8 cellular contexts compared by ENCODE assay signal in the genomic region with DNA sequence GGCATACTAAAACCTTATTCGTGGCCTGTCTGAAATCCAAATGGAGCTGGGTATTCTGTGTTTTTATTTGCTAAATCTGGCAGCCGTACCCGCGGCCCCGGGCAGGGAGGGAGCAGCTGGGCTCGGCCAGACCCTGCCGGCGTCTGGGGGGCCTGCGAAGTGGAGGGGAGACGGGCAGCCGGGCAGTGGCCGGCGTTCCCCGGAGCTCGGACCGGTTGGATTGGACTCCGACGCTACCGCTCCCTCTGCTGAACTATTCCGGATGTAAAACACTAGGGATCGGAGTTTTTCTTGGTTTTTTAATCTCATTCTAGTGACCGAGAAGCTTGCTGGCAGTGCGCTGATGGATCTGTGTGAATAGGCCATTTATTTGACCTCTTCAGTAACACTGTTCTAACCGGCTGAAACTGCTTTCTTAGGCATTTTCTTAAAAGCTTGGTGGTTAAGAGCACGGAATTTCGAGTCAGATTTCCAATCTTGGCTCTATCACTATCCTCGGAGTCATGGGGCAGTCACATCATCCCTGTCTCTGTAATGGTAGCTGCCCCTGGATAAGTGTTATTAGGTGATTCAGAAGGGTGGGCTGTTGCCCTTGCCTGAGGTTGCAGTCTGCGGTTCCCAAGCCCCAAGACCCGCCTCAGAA. TPM values are rescaled to one million over a fixed set of nuclear protein-coding genes. Genes with fewer than 3 reads are reported as not detected.
A peak's percentile ranks its signal among the peaks of the same experiment; 100 is the strongest.
DNase-seq lines count a peak whose midpoint lies in the region; ATAC-seq and TF ChIP-seq lines count a peak whose summit lies in the region.

No MANE protein-coding gene starts in this region.

- H3K4me1 ChIP-seq in CD8-positive, alpha-beta T cell (ENCODE audit: insufficient read depth, low read length): peaks cover 48% of the 10 kb centered on the region
- peaks cover 11% of the 10 kb centered on the region for H3K4me1 ChIP-seq in HAP-1
- H3K4me1 ChIP-seq in mucosa of stomach (ENCODE audit: control insufficient read depth, insufficient read depth, low read length): peaks cover 24% of the 10 kb centered on the region

- CTCF ChIA-PET in CD8-positive, alpha-beta T cell (lab: Charles Lee): interaction anchor here (0.7 kb wide), 1 partner anchor 196 kb away, joined by 3 read pairs; no protein-coding TSS in a partner anchor

- no peaks in the 10 kb centered on the region for H3K27me3 Mint-ChIP-seq in CD8-positive, alpha-beta T cell (ENCODE audit: low read depth)

- H3K36me3 ChIP-seq in CD8-positive, alpha-beta T cell (ENCODE audit: insufficient read depth, low read length): peaks cover 14% of the 10 kb centered on the region
- peaks cover 47% of the 10 kb centered on the region for H3K36me3 ChIP-seq in HAP-1 (replicated peaks)
- peaks cover 6% of the 10 kb centered on the region for H3K36me3 ChIP-seq in mucosa of stomach (ENCODE audit: control insufficient read depth, insufficient read depth, low read length)

- DNase-seq in CD8-positive, alpha-beta T cell: peak in 1 of 7 experiments; percentile 30
- DNase-seq in HAP-1 (ENCODE audit: low spot score in 2 of 2) (no peak), SK-N-DZ (ENCODE audit: low spot score) (peak; percentile 5), epithelial cell of esophagus (ENCODE audit: low read depth) (peak; percentile 20), NCI-H1694 (lab: John Stamatoyannopoulos, UW) (no peak), LoVo (ENCODE audit: low spot score) (no peak)

- intact Hi-C loops in CD8-positive, alpha-beta T cell (cut with DNase I, micrococcal nuclease): loop anchor here (1.0 to 10.0 kb wide), 11 partner anchors 7 to 878 kb away; a partner anchor contains a TSS

- H3K4me3 Mint-ChIP-seq in CD8-positive, alpha-beta T cell: peak overlapping the region; percentile 89

- in situ Hi-C loops in HAP-1 (cut with MboI; ENCODE audit: low sequenced_read_pairs): no loop called here

- POLR2A ChIA-PET in CD8-positive, alpha-beta T cell (lab: Charles Lee): interaction anchor here (0.6 to 2.1 kb wide), 8 partner anchors 8 to 163 kb away, joined by 3 to 12 read pairs (median 3); no protein-coding TSS in a partner anchor

- TF ChIP-seq CTCF in CD8-positive, alpha-beta T cell (IDR thresholded peaks at IDR 0.05): no peak
- TF ChIP-seq CTCF in epithelial cell of esophagus (IDR thresholded peaks at IDR 0.05; ENCODE audit: insufficient read depth, low read depth, low read length, missing control alignments): no peak

- peak; percentile 5 for ATAC-seq in CD8-positive, alpha-beta T cell
- no peak for ATAC-seq in GM19328 (IDR thresholded peaks at IDR 0.05; ENCODE audit: unreplicated experiment)

- H3K4me3 ChIP-seq in CD8-positive, alpha-beta T cell (ENCODE audit: low read depth, low read length): peak overlapping the region; percentile 84
- H3K4me3 ChIP-seq in HAP-1 (peak overlapping the region; percentile 90), epithelial cell of esophagus (ENCODE audit: low read length) (peak overlapping the region; percentile 77), mucosa of stomach (ENCODE audit: low read length) (peak overlapping the region; percentile 46)

- H3K9me3 Mint-ChIP-seq in CD8-positive, alpha-beta T cell: no peaks in the 10 kb centered on the region

- peaks cover 77% of the 10 kb centered on the region for H3K4me1 Mint-ChIP-seq in CD8-positive, alpha-beta T cell (ENCODE audit: low read depth)

- H3K36me3 Mint-ChIP-seq in CD8-positive, alpha-beta T cell: peaks cover 61% of the 10 kb centered on the region

- peak overlapping the region; percentile 95 for H3K27ac Mint-ChIP-seq in CD8-positive, alpha-beta T cell

- peak overlapping the region; percentile 96 for H3K9ac ChIP-seq in mucosa of stomach (ENCODE audit: low read length)

- H3K27ac ChIP-seq in CD8-positive, alpha-beta T cell (ENCODE audit: low read depth, low read length): peak overlapping the region; percentile 87

- no peaks in the 10 kb centered on the region for H3K9me3 ChIP-seq in CD8-positive, alpha-beta T cell (ENCODE audit: low read length)
- H3K9me3 ChIP-seq in HAP-1 (no peaks in the 10 kb centered on the region), mucosa of stomach (ENCODE audit: control insufficient read depth, low read length) (no peaks in the 10 kb centered on the region)

- no peaks in the 10 kb centered on the region for H3K27me3 ChIP-seq in CD8-positive, alpha-beta T cell (ENCODE audit: insufficient read depth, low read length)
- H3K27me3 ChIP-seq in HAP-1 (ENCODE audit: low read depth) (no peaks in the 10 kb centered on the region), mucosa of stomach (ENCODE audit: control insufficient read depth, insufficient read depth, low read length) (no peaks in the 10 kb centered on the region)

RNA-seq across cellular contexts. Expression of a gene that starts 0.7 kb away (rescaled TPM):
- total RNA-seq in CD8-positive, alpha-beta T cell: 10 to 100 TPM; 12.5 to 14.4 TPM
- 60.9 and 61.8 TPM in 2 replicates for polyA plus RNA-seq in SK-N-DZ (2014; cell fraction: cytosol; rRNA removed)
- 40.1 and 61.7 TPM in 2 replicates for polyA plus RNA-seq in SK-N-DZ (2014; cell fraction: nucleus; rRNA removed)

RNA-seq across cellular contexts. Expression of a gene that starts 0.8 kb away (rescaled TPM):
- 10 to 100 TPM; 19.7 to 24.1 TPM for total RNA-seq in CD8-positive, alpha-beta T cell
- 89.9 and 107 TPM in 2 replicates for polyA plus RNA-seq in SK-N-DZ (2014; cell fraction: cytosol; rRNA removed)
- polyA plus RNA-seq in SK-N-DZ (2014; cell fraction: nucleus; rRNA removed): 156 and 185 TPM in 2 replicates

Comparison
In these comparisons a context has a peak if more than half of its experiments do, and no peak if none do; other contexts are left out.
1. DNase-seq: peak in SK-N-DZ (single experiment) and epithelial cell of esophagus (single experiment); none in HAP-1 (0 of 2), NCI-H1694 (single experiment) and LoVo (single experiment).
2. Peak in every context shown above with its lines, with median percentiles within 50 percentile points of each other: H3K4me3 ChIP-seq.